8 cellular contexts compared by ENCODE assay signal in genomic region chr1:169113613-169114119, GRCh38. TPM values are rescaled to one million over a fixed set of nuclear protein-coding genes. Genes with fewer than 3 reads are reported as not detected.
DNase-seq lines count a peak whose midpoint lies in the region; ATAC-seq and TF ChIP-seq lines count a peak whose summit lies in the region.

No MANE protein-coding gene starts in this region.

- H3F3A ChIP-seq in SU-DHL-6 (ENCODE audit: insufficient read depth): no peaks in the 10 kb centered on the region

- no peak for TF ChIP-seq CTCF in SU-DHL-6 (IDR thresholded peaks at IDR 0.05; ENCODE audit: insufficient read depth, low read length, poor library complexity, severe bottlenecking)
- no peak for TF ChIP-seq CTCF in gastroesophageal sphincter (IDR thresholded peaks at IDR 0.05)

- H3K27me3 ChIP-seq in SU-DHL-6 (ENCODE audit: low read length): no peaks in the 10 kb centered on the region
- no peaks in the 10 kb centered on the region for H3K27me3 ChIP-seq in gastroesophageal sphincter
- H3K27me3 ChIP-seq in rectal smooth muscle tissue (ENCODE audit: control insufficient read depth, insufficient read depth, low read length): no peaks in the 10 kb centered on the region

- H3K27me3 Mint-ChIP-seq in activated T-cell treated with anti-CD3 and anti-CD28 coated beads, Interleukin-2, amount 50 U/mL, for 72 hours (ENCODE audit: low read depth): no peaks in the 10 kb centered on the region

- peaks cover 39% of the 10 kb centered on the region for H3K4me1 Mint-ChIP-seq in activated T-cell treated with anti-CD3 and anti-CD28 coated beads, Interleukin-2, amount 50 U/mL, for 72 hours (ENCODE audit: low read depth)

- no peak overlapping the region for H3K9ac ChIP-seq in SU-DHL-6 (ENCODE audit: low read length)
- H3K9ac ChIP-seq in rectal smooth muscle tissue (ENCODE audit: low read length): no peak overlapping the region

- H3K27ac Mint-ChIP-seq in activated T-cell treated with anti-CD3 and anti-CD28 coated beads, Interleukin-2, amount 50 U/mL, for 72 hours: no peak overlapping the region

- H3K4me1 ChIP-seq in gastroesophageal sphincter (peaks cover 14 to 99% (median 25%) of the 10 kb centered on the region in 3 donors), rectal smooth muscle tissue (ENCODE audit: control insufficient read depth, insufficient read depth, low read length) (peaks cover 48% of the 10 kb centered on the region)

- H3K4me3 ChIP-seq in SU-DHL-6 (ENCODE audit: insufficient read depth, low read length, poor library complexity, severe bottlenecking) (no peak overlapping the region), gastroesophageal sphincter (no peak overlapping the region), rectal smooth muscle tissue (ENCODE audit: low read length) (no peak overlapping the region)

- H2AFZ ChIP-seq in SU-DHL-6 (ENCODE audit: low read depth, low read length, severe bottlenecking): no peak overlapping the region

- peak overlapping the region; percentile 23 for H3K4me2 ChIP-seq in SU-DHL-6 (ENCODE audit: low read depth, low read length, poor library complexity, severe bottlenecking)

- H3K36me3 Mint-ChIP-seq in activated T-cell treated with anti-CD3 and anti-CD28 coated beads, Interleukin-2, amount 50 U/mL, for 72 hours (ENCODE audit: insufficient read depth in 2 of 2): peaks cover 0 to 3% of the 10 kb centered on the region in 2 donors

- no peaks in the 10 kb centered on the region for H3K79me2 ChIP-seq in SU-DHL-6 (ENCODE audit: insufficient read depth, low read length)

- H3K27ac ChIP-seq in SU-DHL-6 (ENCODE audit: low read depth, low read length): no peak overlapping the region
- peak overlapping the region; percentile 87 to 96 (median 93) for H3K27ac ChIP-seq in gastroesophageal sphincter
- peak overlapping the region; percentile 38 for H3K27ac ChIP-seq in rectal smooth muscle tissue (ENCODE audit: low read depth, low read length)

- TF ChIP-seq POLR2A in gastroesophageal sphincter (IDR thresholded peaks at IDR 0.05): no peak

- H3K9me2 ChIP-seq in SU-DHL-6 (replicated peaks; ENCODE audit: insufficient read depth, low read length): no peaks in the 10 kb centered on the region

- DNase-seq in SHP77 (lab: John Stamatoyannopoulos, UW) (no peak), NCI-H2227 (lab: John Stamatoyannopoulos, UW; ENCODE audit: unreplicated experiment) (no peak)
- no peak for DNase-seq in activated T-cell treated with anti-CD3 and anti-CD28 coated beads, Interleukin-2, amount 50 U/mL, for 72 hours
- DNase-seq in stimulated activated naive CD4-positive, alpha-beta T cell treated with Interleukin-2 at 50 U/mL for 16 hours (lab: John Stamatoyannopoulos, UW): no peak

- H3K4me3 Mint-ChIP-seq in activated T-cell treated with anti-CD3 and anti-CD28 coated beads, Interleukin-2, amount 50 U/mL, for 72 hours: no peak overlapping the region

- 53 to 60% methylated on average over 1 to 3 of the region's 4 CpGs for WGBS in gastroesophageal sphincter (ENCODE audit: low coverage in 1 of 2), 2 donors

- H4K20me1 ChIP-seq in SU-DHL-6 (ENCODE audit: low read depth, low read length): no peaks in the 10 kb centered on the region

- no peaks in the 10 kb centered on the region for H3K9me3 Mint-ChIP-seq in activated T-cell treated with anti-CD3 and anti-CD28 coated beads, Interleukin-2, amount 50 U/mL, for 72 hours

- H3K36me3 ChIP-seq in SU-DHL-6 (ENCODE audit: low read length) (no peaks in the 10 kb centered on the region), gastroesophageal sphincter (peaks cover 5 to 33% of the 10 kb centered on the region in 2 donors), rectal smooth muscle tissue (ENCODE audit: control insufficient read depth, insufficient read depth, low read length) (peaks cover 11% of the 10 kb centered on the region)

- H3K9me3 ChIP-seq in SU-DHL-6 (ENCODE audit: insufficient read depth, low read length) (no peaks in the 10 kb centered on the region), gastroesophageal sphincter (no peaks in the 10 kb centered on the region)

- TF ChIP-seq EP300 in gastroesophageal sphincter (IDR thresholded peaks at IDR 0.05): no peak

- ATAC-seq in GM21529 (IDR thresholded peaks at IDR 0.05; ENCODE audit: unreplicated experiment): peak; percentile 24
- ATAC-seq in gastroesophageal sphincter: peak; percentile 73
- no peak for ATAC-seq in activated T-cell treated with anti-CD3 and anti-CD28 coated beads, Interleukin-2, amount 50 U/mL, for 72 hours (replicated peaks in 1 of 2)

RNA-seq across cellular contexts. Expression of gene ATP1B1, which starts 7.2 kb away (rescaled TPM):
- 100 to 1,000 TPM in 2 of 4 donors, 10 to 100 TPM in 2; 94.8 to 137 (median 103) TPM for total RNA-seq in gastroesophageal sphincter
- total RNA-seq in activated T-cell treated with anti-CD3 and anti-CD28 coated beads, Interleukin-2, amount 50 U/mL, for 72 hours: 1 to 10 TPM; 3.3 to 8.1 TPM

Comparison
In these comparisons a context has a peak if more than half of its experiments do, and no peak if none do; other contexts are left out.
1. ATAC-seq: peak in GM21529 (single experiment) and gastroesophageal sphincter (single experiment); none in activated T-cell treated with anti-CD3 and anti-CD28 coated beads, Interleukin-2, amount 50 U/mL, for 72 hours (0 of 2).
2. RNA of gene ATP1B1, which starts 7.2 kb away (total RNA-seq): 94.8 to 137 TPM in gastroesophageal sphincter; 3.3 to 8.1 TPM in activated T-cell treated with anti-CD3 and anti-CD28 coated beads, Interleukin-2, amount 50 U/mL, for 72 hours; every median in the first group is over 10 times any median in the second.